In the genomic region with DNA sequence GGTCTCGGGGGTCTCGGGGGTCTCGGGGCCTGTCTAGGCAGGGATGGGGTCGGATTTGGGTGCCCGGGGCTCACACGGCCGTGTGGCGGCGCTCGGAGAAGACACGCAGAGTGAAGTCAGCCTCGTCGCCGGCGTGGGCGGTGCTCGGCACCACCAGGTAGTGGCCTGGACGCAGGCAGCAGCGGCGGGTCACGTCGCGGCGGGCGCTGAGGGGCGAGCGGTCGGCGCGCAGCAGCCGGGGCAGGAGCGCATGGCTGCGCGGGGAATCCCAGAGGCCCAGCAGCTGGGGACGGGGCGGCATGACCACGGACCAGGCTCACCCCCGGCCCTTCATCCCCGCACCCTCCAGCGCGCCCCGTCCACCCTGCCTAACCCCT, we compare ENCODE assay signal across 8 cellular contexts. TPM values are rescaled to one million over a fixed set of nuclear protein-coding genes. Genes with fewer than 3 reads are reported as not detected.
DNase-seq lines count a peak whose midpoint lies in the region; ATAC-seq and TF ChIP-seq lines count a peak whose summit lies in the region.

No MANE protein-coding gene starts in this region.

- TF ChIP-seq CTCF in chondrocyte (IDR thresholded peaks at IDR 0.05) = no peak
- TF ChIP-seq CTCF in lower lobe of right lung (IDR thresholded peaks at IDR 0.05) = no peak

- H3K4me3 Mint-ChIP-seq in chondrocyte (ENCODE audit: unreplicated experiment) = peak overlapping the region; percentile 44
- H3K4me3 Mint-ChIP-seq in stimulated activated naive B cell treated with anti-CD40 and anti-IgM and Interleukin-4, amounts not matched to agents 10 μg/mL and 1 μg/mL and 100 μg/mL, for 72 hours = peak overlapping the region; percentile 76 to 85

- H3K4me1 ChIP-seq in lower lobe of right lung = peaks cover 42% of the 10 kb centered on the region

- H3K27ac Mint-ChIP-seq in chondrocyte (ENCODE audit: unreplicated experiment) = no peak overlapping the region
- no peak overlapping the region for H3K27ac Mint-ChIP-seq in stimulated activated naive B cell treated with anti-CD40 and anti-IgM and Interleukin-4, amounts not matched to agents 10 μg/mL and 1 μg/mL and 100 μg/mL, for 72 hours

- ATAC-seq in lower lobe of right lung = peak; percentile 54 to 58
- ATAC-seq in stimulated activated naive B cell treated with anti-CD40 and anti-IgM and Interleukin-4, amounts not matched to agents 10 μg/mL and 1 μg/mL and 100 μg/mL, for 72 hours (replicated peaks) = peak; percentile 48 to 53
- ATAC-seq in HG02623 (IDR thresholded peaks at IDR 0.05; ENCODE audit: unreplicated experiment) = no peak

- H3K4me1 Mint-ChIP-seq in chondrocyte (ENCODE audit: low read depth) = peaks cover 41% of the 10 kb centered on the region
- peaks cover 23 to 51% of the 10 kb centered on the region in 2 donors for H3K4me1 Mint-ChIP-seq in stimulated activated naive B cell treated with anti-CD40 and anti-IgM and Interleukin-4, amounts not matched to agents 10 μg/mL and 1 μg/mL and 100 μg/mL, for 72 hours

- no peaks in the 10 kb centered on the region for H3K27me3 Mint-ChIP-seq in chondrocyte (ENCODE audit: low read depth)
- no peaks in the 10 kb centered on the region for H3K27me3 Mint-ChIP-seq in stimulated activated naive B cell treated with anti-CD40 and anti-IgM and Interleukin-4, amounts not matched to agents 10 μg/mL and 1 μg/mL and 100 μg/mL, for 72 hours

- H3K9me3 ChIP-seq in lower lobe of right lung = no peaks in the 10 kb centered on the region

- peak overlapping the region; percentile 60 for H3K27ac ChIP-seq in lower lobe of right lung

- DNase-seq in NCI-H2029 (lab: John Stamatoyannopoulos, UW) (peak; percentile 6), NCI-H2029 treated with DMSO at 0.1 percent for 48 hours (lab: John Stamatoyannopoulos, UW) (no peak), T-helper 22 cell (ENCODE audit: low read depth) (peak; percentile 53), chondrocyte (ENCODE audit: low spot score) (peak; percentile 90), lower lobe of right lung (peak; percentile 80), dedifferentiated amniotic fluid mesenchymal stem cell (ENCODE audit: extremely low spot score) (no peak)
- peak; percentile 56 for DNase-seq in stimulated activated naive B cell treated with anti-CD40 and anti-IgM and Interleukin-4, amounts not matched to agents 10 μg/mL and 1 μg/mL and 100 μg/mL, for 72 hours

- intact Hi-C loops in lower lobe of right lung (cut with DNase I) = no loop called here

- H3K36me3 ChIP-seq in lower lobe of right lung = peaks cover 3% of the 10 kb centered on the region

- H3K36me3 Mint-ChIP-seq in chondrocyte (ENCODE audit: low read depth) = peaks cover 11% of the 10 kb centered on the region
- peaks cover 4 to 17% of the 10 kb centered on the region in 2 donors for H3K36me3 Mint-ChIP-seq in stimulated activated naive B cell treated with anti-CD40 and anti-IgM and Interleukin-4, amounts not matched to agents 10 μg/mL and 1 μg/mL and 100 μg/mL, for 72 hours

- no peaks in the 10 kb centered on the region for H3K27me3 ChIP-seq in lower lobe of right lung (ENCODE audit: low read depth)

- H3K4me3 ChIP-seq in lower lobe of right lung = peak overlapping the region; percentile 48

- H3K9me3 Mint-ChIP-seq in chondrocyte (ENCODE audit: low read depth) = no peaks in the 10 kb centered on the region
- H3K9me3 Mint-ChIP-seq in stimulated activated naive B cell treated with anti-CD40 and anti-IgM and Interleukin-4, amounts not matched to agents 10 μg/mL and 1 μg/mL and 100 μg/mL, for 72 hours = no peaks in the 10 kb centered on the region

RNA-seq across cellular contexts. Expression of a gene that starts 8.2 kb away (rescaled TPM):
- total RNA-seq in chondrocyte = 0.40 to 0.44 TPM (median 0.44 TPM) in 3 replicates
- 18.2 TPM for total RNA-seq in lower lobe of right lung

RNA-seq across cellular contexts. Expression of a gene that starts 37.3 kb away (rescaled TPM):
- not detected in 3 replicates for total RNA-seq in chondrocyte
- total RNA-seq in lower lobe of right lung = not detected

RNA-seq across cellular contexts. Expression of a gene that starts 53.0 kb away (rescaled TPM):
- total RNA-seq in chondrocyte (not detected in 3 replicates), lower lobe of right lung (not detected)

Comparison
In these comparisons a context has a peak if more than half of its experiments do, and no peak if none do; other contexts are left out.
1. DNase-seq: peak in NCI-H2029 (single experiment), T-helper 22 cell (single experiment), chondrocyte (single experiment), lower lobe of right lung (single experiment) and stimulated activated naive B cell treated with anti-CD40 and anti-IgM and Interleukin-4, amounts not matched to agents 10 μg/mL and 1 μg/mL and 100 μg/mL, for 72 hours (single experiment); none in NCI-H2029 treated with DMSO at 0.1 percent for 48 hours (single experiment) and dedifferentiated amniotic fluid mesenchymal stem cell (single experiment).
2. RNA of a gene that starts 8.2 kb away (total RNA-seq): 18.2 TPM in lower lobe of right lung (single experiment); 0.40 to 0.44 TPM in chondrocyte; every median in the first group is over 10 times any median in the second.